In genomic region chr15:69562564-69562963, GRCh38 we compare ENCODE assay signal across 22 cellular contexts.
DNase-seq lines count a peak whose midpoint lies in the region; ATAC-seq, FAIRE-seq and TF ChIP-seq lines count a peak whose summit lies in the region.
"Had no signal": no experiment of that assay in that cellular context is flagged by ENCODE, and none has a peak within 500 bp of the region (broad histone marks: within the 10 kb centered on the region; RNA-seq: fewer than 3 reads in every experiment).

No MANE protein-coding gene starts in this region.

- no peak for TF ChIP-seq POLR2A in esophagus squamous epithelium (IDR thresholded peaks at IDR 0.05)
- TF ChIP-seq POLR2A in H54 (IDR thresholded peaks at IDR 0.05; ENCODE audit: low read depth, low read length): no peak
- TF ChIP-seq POLR2A in suprapubic skin (IDR thresholded peaks at IDR 0.05): no peak

- no peak for TF ChIP-seq EP300 in suprapubic skin (IDR thresholded peaks at IDR 0.05)

- H3K27ac ChIP-seq in C4-2B (peak overlapping the region; percentile 47), esophagus squamous epithelium (no peak overlapping the region), suprapubic skin (no peak overlapping the region)
- H3K27ac ChIP-seq: esophagus muscularis mucosa, gastroesophageal sphincter, GM23248 had no signal

- H3K4me1 ChIP-seq in mucosa of descending colon (ENCODE audit: low read depth) (peaks cover 27% of the 10 kb centered on the region), esophagus squamous epithelium (peaks cover 5 to 18% (median 9%) of the 10 kb centered on the region in 3 donors), suprapubic skin (no peaks in the 10 kb centered on the region)

- DNase-seq in NCI-H146 (lab: John Stamatoyannopoulos, UW): peak; percentile 55
- DNase-seq in SHP77 (lab: John Stamatoyannopoulos, UW): peak; percentile 77 to 81
- peak in 2 of 3 donors; percentile 50 to 53 for DNase-seq in mucosa of descending colon
- DNase-seq in activated CD4-positive, alpha-beta T cell treated with anti-CD3 and anti-CD28 coated beads, Interleukin-2, amount 50 U/mL, for 1 hour: no peak
- no peak for DNase-seq in esophagus squamous epithelium (lab: John Stamatoyannopoulos, UW)
- DNase-seq in H54 (ENCODE audit: insufficient read length, low spot score): no peak
- DNase-seq in suprapubic skin (ENCODE audit: low spot score in 2 of 2): no peak
- DNase-seq: activated CD4-positive, alpha-beta T cell treated with anti-CD3 and anti-CD28 coated beads for 4 hours; activated naive CD8-positive, alpha-beta T cell treated with anti-CD3 and anti-CD28 coated beads for 36 hours; CD8-positive, alpha-beta memory T cell; cerebellar nuclear complex; effector CD4-positive, alpha-beta T cell; GM23248; Kasumi-1; mesenchymal stem cell; naive thymus-derived CD4-positive, alpha-beta T cell; NCI-H1105 treated with DMSO at 0.1 percent for 48 hours; NCI-H524 had no signal

- H3K36me3 ChIP-seq in mucosa of descending colon (ENCODE audit: low read depth) (no peaks in the 10 kb centered on the region), esophagus squamous epithelium (no peaks in the 10 kb centered on the region), suprapubic skin (no peaks in the 10 kb centered on the region)
- H3K36me3 ChIP-seq: esophagus muscularis mucosa, gastroesophageal sphincter had no signal

- peak; percentile 76 for ATAC-seq in mucosa of descending colon
- ATAC-seq: gastroesophageal sphincter; naive thymus-derived CD4-positive, alpha-beta T cell had no signal

- TF ChIP-seq CTCF in C4-2B (conservative IDR thresholded peaks at IDR 0.05) (no peak), mucosa of descending colon (IDR thresholded peaks at IDR 0.05) (no peak), esophagus squamous epithelium (IDR thresholded peaks at IDR 0.05) (no peak), suprapubic skin (IDR thresholded peaks at IDR 0.05) (no peak)

- no peak overlapping the region for H3K4me3 ChIP-seq in mucosa of descending colon
- no peak overlapping the region for H3K4me3 ChIP-seq in esophagus squamous epithelium
- no peak overlapping the region for H3K4me3 ChIP-seq in suprapubic skin
- H3K4me3 ChIP-seq: esophagus muscularis mucosa, gastroesophageal sphincter, GM23248 had no signal

- H3K27me3 ChIP-seq in esophagus squamous epithelium (peaks cover 0 to 27% (median 0%) of the 10 kb centered on the region in 4 donors), suprapubic skin (peaks cover 6% of the 10 kb centered on the region)
- H3K27me3 ChIP-seq: gastroesophageal sphincter had no signal

- intact Hi-C loops in mucosa of descending colon (cut with DNase I, micrococcal nuclease): no loop called here
- intact Hi-C loops in esophagus squamous epithelium (cut with DNase I): no loop called here

- H3K9me3 ChIP-seq in mucosa of descending colon (no peaks in the 10 kb centered on the region), esophagus squamous epithelium (no peaks in the 10 kb centered on the region), suprapubic skin (no peaks in the 10 kb centered on the region)
- H3K9me3 ChIP-seq: esophagus muscularis mucosa, gastroesophageal sphincter had no signal

- WGBS in esophagus squamous epithelium, 2 donors: 84 to 100% methylated on average over 1 to 4 of the region's 4 CpGs
- 92% methylated on average over 4 of the region's 4 CpGs for WGBS in suprapubic skin

- no peak for FAIRE-seq in H54 (lab: Jason Lieb, UNC)
- FAIRE-seq: TTC549 had no signal

Comparison
In these comparisons a context has a peak if more than half of its experiments do, and no peak if none do; other contexts are left out.
1. DNase-seq: peak in NCI-H146 (single experiment), SHP77 (2 of 2) and mucosa of descending colon (2 of 3); none in activated CD4-positive, alpha-beta T cell treated with anti-CD3 and anti-CD28 coated beads, Interleukin-2, amount 50 U/mL, for 1 hour (single experiment), esophagus squamous epithelium (single experiment), H54 (single experiment) and suprapubic skin (0 of 2).